Comparison of ENCODE assay signal across 19 cellular contexts in genomic region chr5:62692946-62693713, GRCh38.
DNase-seq lines count a peak whose midpoint lies in the region; ATAC-seq, FAIRE-seq and TF ChIP-seq lines count a peak whose summit lies in the region.
"Had no signal": no experiment of that assay in that cellular context is flagged by ENCODE, and none has a peak within 500 bp of the region (broad histone marks: within the 10 kb centered on the region; RNA-seq: fewer than 3 reads in every experiment).

No MANE protein-coding gene starts in this region.

- no peak overlapping the region for H3K27ac Mint-ChIP-seq in activated CD4-positive, alpha-beta T cell treated with anti-CD3 and anti-CD28 coated beads for 36 hours

- H3K27me3 Mint-ChIP-seq in activated CD4-positive, alpha-beta T cell treated with anti-CD3 and anti-CD28 coated beads for 36 hours: no peaks in the 10 kb centered on the region

- FAIRE-seq in bronchial epithelial cell (lab: Jason Lieb, UNC): peak; percentile 7

- POLR2A ChIA-PET in activated CD4-positive, alpha-beta T cell treated with anti-CD3 and anti-CD28 coated beads for 36 hours (lab: Charles Lee): no interaction called here

- H3K36me3 ChIP-seq in bronchial epithelial cell (ENCODE audit: control insufficient read depth, insufficient read depth, low read length): no peaks in the 10 kb centered on the region
- H3K36me3 ChIP-seq: HAP-1 had no signal

- peak; percentile 7 for DNase-seq in activated CD4-positive, alpha-beta T cell treated with anti-CD3 and anti-CD28 coated beads for 36 hours
- no peak for DNase-seq in activated CD4-positive, alpha-beta T cell treated with anti-CD3 and anti-CD28 coated beads, Interleukin-2, amount 50 U/mL, for 4 hours
- DNase-seq in GM12865 (ENCODE audit: low read depth) (peak; percentile 11), NCI-H510A (lab: John Stamatoyannopoulos, UW) (peak; percentile 27), bronchial epithelial cell (ENCODE audit: low read depth) (peak; percentile 31), NCI-H2081 treated with DMSO at 0.1 percent for 48 hours (lab: John Stamatoyannopoulos, UW) (no peak), NCI-H526 (lab: John Stamatoyannopoulos, UW) (no peak)
- DNase-seq: AML-193, EL, KBM-7, MV-4-11, NCI-H1436 treated with DMSO at 0.1 percent for 48 hours, NCI-H2081, NCI-H2227 treated with DMSO at 0.1 percent for 48 hours, NCI-H748 treated with DMSO at 0.1 percent for 48 hours, PC-3, T1000 had no signal

- ATAC-seq in activated CD4-positive, alpha-beta T cell treated with anti-CD3 and anti-CD28 coated beads for 36 hours: peak; percentile 64
- ATAC-seq in HG02840 (IDR thresholded peaks at IDR 0.05; ENCODE audit: low FRiP score, unreplicated experiment): no peak
- ATAC-seq: PC-3 had no signal

- intact Hi-C loops in activated CD4-positive, alpha-beta T cell treated with anti-CD3 and anti-CD28 coated beads for 36 hours (cut with DNase I, micrococcal nuclease): no loop called here

- CTCF ChIA-PET in activated CD4-positive, alpha-beta T cell treated with anti-CD3 and anti-CD28 coated beads for 36 hours (lab: Charles Lee): interaction anchor here (1.4 kb wide), 1 partner anchor 9 kb away, joined by 4 read pairs; no protein-coding TSS in a partner anchor

- no peak overlapping the region for H3K4me3 ChIP-seq in GM12865 (ENCODE audit: low read depth, low read length)
- no peak overlapping the region for H3K4me3 ChIP-seq in bronchial epithelial cell (ENCODE audit: low read depth, low read length)
- H3K4me3 ChIP-seq: HAP-1 had no signal

- H3K4me3 Mint-ChIP-seq in activated CD4-positive, alpha-beta T cell treated with anti-CD3 and anti-CD28 coated beads for 36 hours: no peak overlapping the region

- peaks cover 11% of the 10 kb centered on the region for H3K4me1 Mint-ChIP-seq in activated CD4-positive, alpha-beta T cell treated with anti-CD3 and anti-CD28 coated beads for 36 hours

- no peaks in the 10 kb centered on the region for H3K27me3 ChIP-seq in bronchial epithelial cell (ENCODE audit: control insufficient read depth, insufficient read depth, low read length)

- TF ChIP-seq CTCF in GM12865 (IDR thresholded peaks at IDR 0.05; ENCODE audit: insufficient read depth, low read depth, low read length, missing control alignments) (no peak), bronchial epithelial cell (IDR thresholded peaks at IDR 0.05; ENCODE audit: insufficient read depth, low read length, severe bottlenecking) (no peak)

- H3K9me3 Mint-ChIP-seq in activated CD4-positive, alpha-beta T cell treated with anti-CD3 and anti-CD28 coated beads for 36 hours (ENCODE audit: low read depth): no peaks in the 10 kb centered on the region

- no peaks in the 10 kb centered on the region for H3K36me3 Mint-ChIP-seq in activated CD4-positive, alpha-beta T cell treated with anti-CD3 and anti-CD28 coated beads for 36 hours (ENCODE audit: low read depth)

Comparison
In these comparisons a context has a peak if more than half of its experiments do, and no peak if none do; other contexts are left out.
1. DNase-seq: peak in activated CD4-positive, alpha-beta T cell treated with anti-CD3 and anti-CD28 coated beads for 36 hours (single experiment), GM12865 (single experiment), NCI-H510A (single experiment) and bronchial epithelial cell (single experiment); none in activated CD4-positive, alpha-beta T cell treated with anti-CD3 and anti-CD28 coated beads, Interleukin-2, amount 50 U/mL, for 4 hours (0 of 2), NCI-H2081 treated with DMSO at 0.1 percent for 48 hours (single experiment) and NCI-H526 (0 of 2).